8 cellular contexts compared by ENCODE assay signal in the genomic region with DNA sequence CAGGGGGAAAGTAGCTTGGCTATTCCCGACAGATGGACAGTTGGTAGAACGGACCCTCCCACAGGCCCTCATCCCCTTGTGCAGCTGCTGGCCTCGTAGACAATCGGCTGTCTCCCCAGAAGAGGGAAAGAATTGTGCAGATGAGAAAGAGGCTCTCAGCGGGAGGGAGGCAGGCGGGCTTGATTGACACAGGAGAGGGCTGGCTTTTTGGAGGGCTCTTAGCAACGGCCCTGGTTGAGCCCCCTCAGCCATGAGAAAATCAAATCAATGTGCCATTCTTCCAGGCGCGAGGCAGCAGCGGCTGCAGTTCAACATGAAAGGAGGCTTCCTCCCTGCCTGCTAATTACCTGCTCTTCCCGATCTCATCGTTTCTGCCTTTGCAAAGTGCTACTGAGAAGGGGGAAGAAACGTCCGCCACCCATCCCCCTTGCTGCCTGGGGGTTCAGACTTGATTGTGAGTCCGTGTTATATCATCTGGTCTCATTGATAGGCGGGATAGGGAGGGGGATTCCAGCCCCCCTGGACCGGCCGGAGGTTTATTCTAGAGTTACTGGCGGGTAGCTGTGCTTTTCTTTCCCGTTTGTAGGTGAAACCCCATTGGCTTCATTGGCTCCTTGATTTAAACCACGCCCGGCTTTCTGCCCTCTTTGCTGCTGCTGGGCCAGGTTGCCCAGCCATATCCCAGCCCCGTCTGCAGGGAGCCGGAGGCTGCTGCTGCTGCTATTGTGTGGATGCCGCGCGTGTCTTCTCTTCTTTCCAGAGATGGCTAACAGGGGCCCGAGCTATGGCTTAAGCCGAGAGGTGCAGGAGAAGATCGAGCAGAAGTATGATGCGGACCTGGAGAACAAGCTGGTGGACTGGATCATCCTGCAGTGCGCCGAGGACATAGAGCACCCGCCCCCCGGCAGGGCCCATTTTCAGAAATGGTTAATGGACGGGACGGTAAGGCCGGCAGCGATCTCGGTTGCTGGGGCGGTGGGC. TPM values are rescaled to one million over a fixed set of nuclear protein-coding genes. Genes with fewer than 3 reads are reported as not detected.
A peak's percentile ranks its signal among the peaks of the same experiment; 100 is the strongest.
DNase-seq lines count a peak whose midpoint lies in the region; ATAC-seq and TF ChIP-seq lines count a peak whose summit lies in the region.

A gene (plus strand): TSS at position 262 of the 981 bp plus-strand sequence. CDS start 501 bp downstream, at position 763.

- H3K27me3 ChIP-seq in ACC112 (ENCODE audit: insufficient read depth, low read length) (no peaks in the 10 kb centered on the region), prostate gland (replicated peaks; ENCODE audit: insufficient read depth) (no peaks in the 10 kb centered on the region)

- H3K27ac ChIP-seq in ACC112 (ENCODE audit: low read depth, low read length) (no peak within 1 kb of the TSS), prostate gland (no peak within 1 kb of the TSS)

- intact Hi-C loops in prostate gland (cut with DNase I): no loop called here

- peak; percentile 69 for ATAC-seq in GM18907 (IDR thresholded peaks at IDR 0.05; ENCODE audit: unreplicated experiment)

- no peak for TF ChIP-seq POLR2A in prostate gland (IDR thresholded peaks at IDR 0.05)

- peak within 1 kb of the TSS; percentile 96 for H2AFZ ChIP-seq in ACC112 (ENCODE audit: low read length, unreplicated experiment)

- H3K4me3 ChIP-seq in ACC112 (ENCODE audit: low read depth, low read length): peak within 1 kb of the TSS; percentile 71
- peak within 1 kb of the TSS; percentile 24 to 26 for H3K4me3 ChIP-seq in prostate gland

- DNase-seq in NCI-H187 (lab: John Stamatoyannopoulos, UW): peak; percentile 49 to 52
- DNase-seq in amygdala (lab: John Stamatoyannopoulos, UW): peak in 44 of 56 donors; percentile 12 to 80 (median 44)
- peak; percentile 32 to 70 for DNase-seq in hippocampal formation (lab: John Stamatoyannopoulos, UW)
- peak; percentile 21 for DNase-seq in prostate gland (ENCODE audit: low spot score)
- no peak for DNase-seq in SIG-M5 treated with dmso at 0.1 percent for 504 hours (lab: John Stamatoyannopoulos, UW; ENCODE audit: unreplicated experiment)
- no peak for DNase-seq in stimulated activated CD4-positive, alpha-beta T cell treated with anti-CD3 and anti-CD28 coated beads, Interleukin-2, amount 100 ng/mL, for 48 hours

- no peaks in the 10 kb centered on the region for H3K9me3 ChIP-seq in prostate gland

- H3K79me2 ChIP-seq in ACC112 (ENCODE audit: control insufficient read depth, insufficient read depth, low read length, unreplicated experiment): no peaks in the 10 kb centered on the region

- H3K4me1 ChIP-seq in ACC112 (ENCODE audit: control insufficient read depth, insufficient read depth, low read length, unreplicated experiment): peaks cover 17% of the 10 kb centered on the region
- no peaks in the 10 kb centered on the region for H3K4me1 ChIP-seq in prostate gland (replicated peaks)

- H3K36me3 ChIP-seq in ACC112 (ENCODE audit: insufficient read depth, low read length): no peaks in the 10 kb centered on the region
- no peaks in the 10 kb centered on the region for H3K36me3 ChIP-seq in prostate gland

- TF ChIP-seq CTCF in prostate gland (IDR thresholded peaks at IDR 0.05): no peak

- WGBS in prostate gland: 5% methylated on average over 41 of the region's 41 CpGs

RNA-seq across cellular contexts. Expression of the gene that starts here (rescaled TPM):
- total RNA-seq in prostate gland: 1 to 10 TPM in 1 of 2 donors, not detected in 1; 3.2 TPM

Comparison
In these comparisons a context has a peak if more than half of its experiments do, and no peak if none do; other contexts are left out.
1. DNase-seq: peak in NCI-H187 (2 of 2), amygdala (44 of 56), hippocampal formation (2 of 2) and prostate gland (single experiment); none in SIG-M5 treated with dmso at 0.1 percent for 504 hours (single experiment) and stimulated activated CD4-positive, alpha-beta T cell treated with anti-CD3 and anti-CD28 coated beads, Interleukin-2, amount 100 ng/mL, for 48 hours (0 of 2).